In the genomic region with DNA sequence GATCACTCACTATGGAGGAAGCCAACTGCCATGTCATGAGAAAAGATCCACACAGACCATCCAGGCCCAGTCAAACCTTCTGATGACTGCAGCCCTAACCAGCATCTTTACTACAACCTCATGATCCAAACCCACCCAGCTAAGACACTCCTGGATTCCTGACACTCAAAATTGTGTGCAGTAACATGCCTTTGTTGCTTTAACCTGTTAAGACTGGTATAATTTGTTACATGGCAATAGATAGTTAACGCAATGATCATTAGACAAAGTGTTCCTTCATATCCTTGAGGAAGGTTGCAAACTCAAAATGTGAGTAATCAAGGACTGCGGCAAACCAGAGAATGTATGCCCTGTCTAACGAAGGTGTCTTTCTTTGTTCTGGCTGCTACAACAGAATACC, we compare ENCODE assay signal across 21 cellular contexts. TPM values are rescaled to one million over a fixed set of nuclear protein-coding genes. Genes with fewer than 3 reads are reported as not detected.
DNase-seq lines count a peak whose midpoint lies in the region; ATAC-seq, FAIRE-seq and TF ChIP-seq lines count a peak whose summit lies in the region.
"Had no signal": no experiment of that assay in that cellular context is flagged by ENCODE, and none has a peak within 500 bp of the region (broad histone marks: within the 10 kb centered on the region; RNA-seq: fewer than 3 reads in every experiment).

No MANE protein-coding gene starts in this region.

- H3K4me3 Mint-ChIP-seq in stimulated activated naive CD8-positive, alpha-beta T cell treated with anti-CD3 and anti-CD28 coated beads, Interleukin-15, amount 100 ng/mL, for 72 hours, result no peak overlapping the region
- H3K4me3 Mint-ChIP-seq: CD4-positive, alpha-beta memory T cell; CD4-positive, CD25-positive, alpha-beta regulatory T cell; CD8-positive, alpha-beta memory T cell had no signal

- H3K36me3 ChIP-seq in mammary epithelial cell (ENCODE audit: insufficient read depth, low read length) (no peaks in the 10 kb centered on the region), breast epithelium (no peaks in the 10 kb centered on the region), bronchial epithelial cell (ENCODE audit: control insufficient read depth, insufficient read depth, low read length) (no peaks in the 10 kb centered on the region)
- H3K36me3 ChIP-seq: BE2C, BLaER1 had no signal

- dilution Hi-C loops in mammary epithelial cell (cut with HindIII; ENCODE audit: low sequenced_read_pairs), result no loop called here

- no peak overlapping the region for H3K27ac Mint-ChIP-seq in stimulated activated naive CD8-positive, alpha-beta T cell treated with anti-CD3 and anti-CD28 coated beads, Interleukin-15, amount 100 ng/mL, for 72 hours
- H3K27ac Mint-ChIP-seq: CD14-positive monocyte; CD4-positive, alpha-beta memory T cell; CD4-positive, CD25-positive, alpha-beta regulatory T cell; CD8-positive, alpha-beta memory T cell had no signal

- H2AFZ ChIP-seq in mammary epithelial cell (ENCODE audit: low read depth, low read length), result no peak overlapping the region

- peak overlapping the region; percentile 37 for H3K4me2 ChIP-seq in mammary epithelial cell (ENCODE audit: insufficient read depth, low read depth, low read length)
- H3K4me2 ChIP-seq: BLaER1 had no signal

- TF ChIP-seq CTCF in mammary epithelial cell (conservative IDR thresholded peaks at IDR 0.05 in 1 of 2, IDR thresholded peaks at IDR 0.05 in 1 of 2; ENCODE audit: extremely low read depth in 1 of 2, insufficient read depth in 1 of 2, low read depth in 1 of 2, low read length in 2 of 2), result no peak
- no peak for TF ChIP-seq CTCF in breast epithelium (IDR thresholded peaks at IDR 0.05)
- TF ChIP-seq CTCF in bronchial epithelial cell (IDR thresholded peaks at IDR 0.05; ENCODE audit: insufficient read depth, low read length, severe bottlenecking), result no peak
- no peak for TF ChIP-seq CTCF in foreskin keratinocyte (conservative IDR thresholded peaks at IDR 0.05)

- no TSS peak for BruUV-seq in mammary epithelial cell (replicated peaks; lab: Mats Ljungman, UMichigan)

- no peaks in the 10 kb centered on the region for H4K20me1 ChIP-seq in mammary epithelial cell (ENCODE audit: insufficient read depth, low read length)

- DNase-seq in mammary epithelial cell (peak; percentile 33), breast epithelium (ENCODE audit: low spot score in 2 of 2) (no peak), bronchial epithelial cell (ENCODE audit: low read depth) (peak; percentile 15), foreskin keratinocyte (peak; percentile 66 to 72), SKM-1 (lab: John Stamatoyannopoulos, UW; ENCODE audit: unreplicated experiment) (no peak), NCI-H1092 treated with DMSO at 0.1 percent for 48 hours (lab: John Stamatoyannopoulos, UW) (no peak)
- no peak for DNase-seq in stimulated activated naive CD8-positive, alpha-beta T cell treated with anti-CD3 and anti-CD28 coated beads, Interleukin-15, amount 100 ng/mL, for 72 hours
- DNase-seq: ACHN; CD4-positive, alpha-beta memory T cell; CD4-positive, CD25-positive, alpha-beta regulatory T cell; CD8-positive, alpha-beta memory T cell; COR-L47; DMS 273 treated with DMSO at 0.1 percent for 48 hours; DMS153; DMS79; GDM1 had no signal

- H3K4me3 ChIP-seq in mammary epithelial cell (replicated peaks in 1 of 3; ENCODE audit: insufficient read depth in 1 of 3, low read depth in 2 of 3, low read length in 3 of 3) (no peak overlapping the region), breast epithelium (no peak overlapping the region), bronchial epithelial cell (ENCODE audit: low read depth, low read length) (no peak overlapping the region)
- H3K4me3 ChIP-seq: BLaER1, GM12878 had no signal

- ATAC-seq in foreskin keratinocyte, result peak; percentile 32
- no peak for ATAC-seq in stimulated activated naive CD8-positive, alpha-beta T cell treated with anti-CD3 and anti-CD28 coated beads, Interleukin-15, amount 100 ng/mL, for 72 hours

- H3K9me3 ChIP-seq in mammary epithelial cell (replicated peaks; ENCODE audit: insufficient read depth, low read length), result no peaks in the 10 kb centered on the region
- H3K9me3 ChIP-seq in breast epithelium, result no peaks in the 10 kb centered on the region
- H3K9me3 ChIP-seq: BE2C, BLaER1 had no signal

- FAIRE-seq in bronchial epithelial cell (lab: Jason Lieb, UNC), result no peak
- FAIRE-seq: GM12878 had no signal

- TF ChIP-seq POLR2A in breast epithelium (IDR thresholded peaks at IDR 0.05), result no peak

- peaks cover 17% of the 10 kb centered on the region for H3K27me3 Mint-ChIP-seq in stimulated activated naive CD8-positive, alpha-beta T cell treated with anti-CD3 and anti-CD28 coated beads, Interleukin-15, amount 100 ng/mL, for 72 hours
- H3K27me3 Mint-ChIP-seq: CD4-positive, CD25-positive, alpha-beta regulatory T cell had no signal

- in situ Hi-C loops in mammary epithelial cell (cut with MboI; ENCODE audit: low sequenced_read_pairs in 2 of 2), result no loop called here

- CTCF ChIA-PET in mammary epithelial cell (lab: Charles Lee; ENCODE audit: low non-redundant PET), result interaction anchor here (0.6 kb wide), 1 partner anchor 265 kb away, joined by 6 read pairs; no protein-coding TSS in a partner anchor

- 7% methylated on average over 3 of the region's 3 CpGs for WGBS in mammary epithelial cell (ENCODE audit: low coverage, missing lambda C conversion rate)

- peak overlapping the region; percentile 68 for H3K27ac ChIP-seq in mammary epithelial cell (ENCODE audit: insufficient read depth, low read depth, low read length)
- no peak overlapping the region for H3K27ac ChIP-seq in breast epithelium
- no peak overlapping the region for H3K27ac ChIP-seq in foreskin keratinocyte
- H3K27ac ChIP-seq: 22Rv1, BLaER1 had no signal

- no peaks in the 10 kb centered on the region for H3K9me3 Mint-ChIP-seq in stimulated activated naive CD8-positive, alpha-beta T cell treated with anti-CD3 and anti-CD28 coated beads, Interleukin-15, amount 100 ng/mL, for 72 hours
- H3K9me3 Mint-ChIP-seq: CD14-positive monocyte; CD4-positive, alpha-beta memory T cell; CD8-positive, alpha-beta memory T cell had no signal

- intact Hi-C loops in mammary epithelial cell (cut with micrococcal nuclease) (no loop called here), breast epithelium (cut with DNase I; ENCODE audit: low total_unique reads) (no loop called here)

- no peaks in the 10 kb centered on the region for H3K4me1 Mint-ChIP-seq in stimulated activated naive CD8-positive, alpha-beta T cell treated with anti-CD3 and anti-CD28 coated beads, Interleukin-15, amount 100 ng/mL, for 72 hours
- H3K4me1 Mint-ChIP-seq: CD14-positive monocyte; CD4-positive, alpha-beta memory T cell; CD4-positive, CD25-positive, alpha-beta regulatory T cell; CD8-positive, alpha-beta memory T cell had no signal

- H3K4me1 ChIP-seq in mammary epithelial cell (ENCODE audit: insufficient read depth, low read length), result peaks cover 36% of the 10 kb centered on the region
- H3K4me1 ChIP-seq in breast epithelium, result no peaks in the 10 kb centered on the region
- H3K4me1 ChIP-seq in foreskin keratinocyte, result peaks cover 5% of the 10 kb centered on the region
- H3K4me1 ChIP-seq: BE2C, BLaER1 had no signal

- no peak overlapping the region for H3K9ac ChIP-seq in mammary epithelial cell (ENCODE audit: insufficient read depth, low read length)
- H3K9ac ChIP-seq: BLaER1 had no signal

- H3K79me2 ChIP-seq in mammary epithelial cell (ENCODE audit: insufficient read depth, low read length), result no peaks in the 10 kb centered on the region

- H3K27me3 ChIP-seq in mammary epithelial cell (ENCODE audit: insufficient read depth, low read length) (no peaks in the 10 kb centered on the region), breast epithelium (no peaks in the 10 kb centered on the region), bronchial epithelial cell (ENCODE audit: control insufficient read depth, insufficient read depth, low read length) (no peaks in the 10 kb centered on the region), foreskin keratinocyte (no peaks in the 10 kb centered on the region)
- H3K27me3 ChIP-seq: BE2C had no signal

RNA-seq across cellular contexts. Expression of a gene that starts 47.1 kb away (rescaled TPM):
- 1 to 10 TPM; 2.7 to 6.5 TPM for total RNA-seq in mammary epithelial cell
- 1.8 TPM for polyA plus RNA-seq in mammary epithelial cell
- polyA minus RNA-seq in mammary epithelial cell, result 0.47 TPM
- 1 to 10 TPM; 1.0 to 2.6 (median 1.3) TPM for total RNA-seq in breast epithelium
- 2.1 and 2.8 TPM in 2 replicates for total RNA-seq in bronchial epithelial cell
- total RNA-seq in foreskin keratinocyte, result 1.3 and 1.7 TPM in 2 replicates
- polyA plus RNA-seq in foreskin keratinocyte, result 0.29 and 0.34 TPM in 2 replicates
- total RNA-seq: CD4-positive, CD25-positive, alpha-beta regulatory T cell had no signal

Comparison
In these comparisons a context has a peak if more than half of its experiments do, and no peak if none do; other contexts are left out.
1. DNase-seq: peak in mammary epithelial cell (single experiment), bronchial epithelial cell (single experiment) and foreskin keratinocyte (2 of 2); none in breast epithelium (0 of 2), SKM-1 (single experiment), NCI-H1092 treated with DMSO at 0.1 percent for 48 hours (single experiment) and stimulated activated naive CD8-positive, alpha-beta T cell treated with anti-CD3 and anti-CD28 coated beads, Interleukin-15, amount 100 ng/mL, for 72 hours (0 of 2).